ENCODE assay signal across 11 cellular contexts in the genomic region with DNA sequence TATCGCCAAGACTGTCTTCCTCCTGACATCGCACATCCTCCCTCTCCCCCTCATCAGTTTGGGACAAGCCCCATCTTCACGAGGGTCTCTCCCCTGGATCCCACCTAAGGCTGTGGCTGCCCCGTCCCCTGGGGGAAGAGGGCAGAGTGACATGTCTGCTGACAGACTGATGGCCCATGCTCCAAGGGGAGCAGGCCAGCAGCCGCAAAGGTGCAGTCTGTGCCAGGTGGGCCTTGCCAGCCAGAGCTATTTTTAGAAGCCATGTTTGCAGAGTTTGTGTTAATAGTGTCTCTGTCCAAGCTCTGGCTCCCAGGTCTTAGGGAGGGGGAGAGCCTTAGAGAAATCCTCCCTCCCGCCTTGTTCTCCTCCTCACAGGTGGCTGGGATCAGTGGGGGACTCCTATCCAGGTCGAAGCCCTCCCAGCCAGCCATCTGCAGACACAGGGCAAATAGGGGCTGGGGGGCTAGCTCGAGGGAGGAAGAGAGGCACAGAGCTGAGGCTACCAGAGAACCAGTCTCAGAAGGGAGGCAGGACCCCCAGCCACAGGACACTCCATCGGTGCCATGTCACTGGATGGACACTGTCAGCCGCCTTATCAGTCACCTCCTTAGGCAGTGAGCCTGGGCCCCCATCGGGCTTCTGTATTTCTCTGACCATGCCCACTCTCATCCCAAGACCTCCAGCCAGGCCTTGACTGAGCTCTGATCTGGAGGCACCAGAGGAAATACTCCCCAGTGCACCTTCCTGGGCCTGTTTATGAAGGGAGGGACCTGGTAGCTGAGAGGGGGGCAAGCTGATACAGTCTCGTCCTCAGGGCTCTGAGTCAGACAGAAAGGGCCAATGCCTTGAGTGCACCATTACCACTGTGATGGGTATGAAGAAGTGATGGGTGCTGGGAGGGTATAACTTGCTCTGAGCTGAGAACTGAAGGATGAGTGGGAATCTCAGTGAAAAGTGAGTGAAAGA. TPM values are rescaled to one million over a fixed set of nuclear protein-coding genes. Genes with fewer than 3 reads are reported as not detected.
DNase-seq lines count a peak whose midpoint lies in the region; ATAC-seq and TF ChIP-seq lines count a peak whose summit lies in the region.
"Had no signal": no experiment of that assay in that cellular context is flagged by ENCODE, and none has a peak within 500 bp of the region (broad histone marks: within the 10 kb centered on the region; RNA-seq: fewer than 3 reads in every experiment).

No MANE protein-coding gene starts in this region.

- peaks cover 0 to 64% (median 12%) of the 10 kb centered on the region in 3 donors for H3K4me1 ChIP-seq in gastroesophageal sphincter
- peaks cover 10% of the 10 kb centered on the region for H3K4me1 ChIP-seq in prostate gland (replicated peaks)
- H3K4me1 ChIP-seq in BE2C, result no peaks in the 10 kb centered on the region; the same call in 1 of the 2 replicates
- H3K4me1 ChIP-seq in GM23338 (ENCODE audit: insufficient read depth), result no peaks in the 10 kb centered on the region

- peaks cover 6% of the 10 kb centered on the region; the same call in 2 of the 3 replicates for H3K4me1 Mint-ChIP-seq in GM23338
- H3K4me1 Mint-ChIP-seq: activated naive CD4-positive, alpha-beta T cell treated with anti-CD3 and anti-CD28 coated beads, Interleukin-2, amount 50 U/mL, for 24 hours had no signal

- no peak for TF ChIP-seq POLR2A in gastroesophageal sphincter (IDR thresholded peaks at IDR 0.05)
- no peak for TF ChIP-seq POLR2A in prostate gland (IDR thresholded peaks at IDR 0.05)

- no peak overlapping the region for H3K4me2 ChIP-seq in GM23338

- H3K27ac ChIP-seq in gastroesophageal sphincter (peak overlapping the region in 3 of 4 donors; percentile 74 to 80 (median 77)), prostate gland (peak overlapping the region; percentile 41 to 76), GM23338 (ENCODE audit: low read depth) (no peak overlapping the region)

- WGBS in gastroesophageal sphincter (ENCODE audit: low coverage in 1 of 2), 2 donors, result 71% methylated on average over 5 of the region's 12 CpGs; no CpG with 5 or more reads in 1 of the 2 donors
- 44% methylated on average over 12 of the region's 12 CpGs for WGBS in prostate gland

- no peak overlapping the region for H3K27ac Mint-ChIP-seq in GM23338
- H3K27ac Mint-ChIP-seq: activated naive CD4-positive, alpha-beta T cell treated with anti-CD3 and anti-CD28 coated beads, Interleukin-2, amount 50 U/mL, for 24 hours had no signal

- H3K79me2 ChIP-seq in GM23338 (replicated peaks; ENCODE audit: insufficient read depth), result no peaks in the 10 kb centered on the region

- peaks cover 14% of the 10 kb centered on the region for H3K27me3 Mint-ChIP-seq in GM23338 (ENCODE audit: insufficient read depth, low read depth, poor library complexity)

- no peak for TF ChIP-seq CTCF in gastroesophageal sphincter (IDR thresholded peaks at IDR 0.05)
- TF ChIP-seq CTCF in prostate gland (IDR thresholded peaks at IDR 0.05), result no peak
- no peak for TF ChIP-seq CTCF in BE2C (IDR thresholded peaks at IDR 0.05; ENCODE audit: low read depth, low read length)
- TF ChIP-seq CTCF in GM23338 (conservative IDR thresholded peaks at IDR 0.05; ENCODE audit: low read depth in 2 of 2), result no peak

- no peaks in the 10 kb centered on the region; the same call in 1 of the 2 replicates for H4K20me1 ChIP-seq in GM23338 (replicated peaks; ENCODE audit: insufficient read depth)

- TF ChIP-seq EP300 in gastroesophageal sphincter (IDR thresholded peaks at IDR 0.05), result no peak

- no peak overlapping the region for H2AFZ ChIP-seq in GM23338

- DNase-seq in EH (ENCODE audit: low read depth) (peak; percentile 51), NCI-H69 (lab: John Stamatoyannopoulos, UW) (peak; percentile 81), prostate gland (ENCODE audit: low spot score) (peak; percentile 85), BE2C (no peak), kidney tubule cell (ENCODE audit: low spot score) (no peak), GM23338 (ENCODE audit: low spot score) (no peak)

- H3K36me3 ChIP-seq in gastroesophageal sphincter (no peaks in the 10 kb centered on the region), prostate gland (no peaks in the 10 kb centered on the region), BE2C (no peaks in the 10 kb centered on the region), GM23338 (ENCODE audit: insufficient read depth) (no peaks in the 10 kb centered on the region)
- H3K36me3 ChIP-seq: Peyer's patch had no signal

- ATAC-seq in gastroesophageal sphincter (peak; percentile 63), GM21528 (IDR thresholded peaks at IDR 0.05; ENCODE audit: low FRiP score, unreplicated experiment) (no peak), GM23338 (no peak)

- H3K9me3 Mint-ChIP-seq in GM23338, result no peaks in the 10 kb centered on the region; the same call in 2 of the 3 replicates
- H3K9me3 Mint-ChIP-seq: activated naive CD4-positive, alpha-beta T cell treated with anti-CD3 and anti-CD28 coated beads, Interleukin-2, amount 50 U/mL, for 24 hours had no signal

- H3K4me3 Mint-ChIP-seq in GM23338, result no peak overlapping the region
- H3K4me3 Mint-ChIP-seq: activated naive CD4-positive, alpha-beta T cell treated with anti-CD3 and anti-CD28 coated beads, Interleukin-2, amount 50 U/mL, for 24 hours had no signal

- no peaks in the 10 kb centered on the region; the same call in 2 of the 3 replicates for H3K36me3 Mint-ChIP-seq in GM23338 (ENCODE audit: low read depth)
- H3K36me3 Mint-ChIP-seq: activated naive CD4-positive, alpha-beta T cell treated with anti-CD3 and anti-CD28 coated beads, Interleukin-2, amount 50 U/mL, for 24 hours had no signal

- no peaks in the 10 kb centered on the region for H3K9me3 ChIP-seq in gastroesophageal sphincter
- no peaks in the 10 kb centered on the region for H3K9me3 ChIP-seq in prostate gland
- H3K9me3 ChIP-seq in BE2C, result no peaks in the 10 kb centered on the region
- H3K9me3 ChIP-seq: Peyer's patch had no signal

- H3F3A ChIP-seq in GM23338 (replicated peaks; ENCODE audit: low read depth), result no peaks in the 10 kb centered on the region

- H3K27me3 ChIP-seq in gastroesophageal sphincter (no peaks in the 10 kb centered on the region), prostate gland (replicated peaks; ENCODE audit: insufficient read depth) (no peaks in the 10 kb centered on the region), BE2C (no peaks in the 10 kb centered on the region), GM23338 (ENCODE audit: insufficient read depth) (peaks cover 11% of the 10 kb centered on the region)
- H3K27me3 ChIP-seq: Peyer's patch had no signal

- H3K4me3 ChIP-seq in gastroesophageal sphincter (no peak overlapping the region), prostate gland (no peak overlapping the region), BE2C (ENCODE audit: low read depth, low read length) (no peak overlapping the region), GM23338 (no peak overlapping the region)

- intact Hi-C loops in prostate gland (cut with DNase I), result loop anchor here (5.0 kb wide), 2 partner anchors 35 to 70 kb away; no protein-coding TSS in a partner anchor

- H3K9me2 ChIP-seq in GM23338 (ENCODE audit: insufficient read depth), result no peaks in the 10 kb centered on the region

TF ChIP-seq in GM23338, 12 proteins besides CTCF, POLR2A, EP300 and RAD21:
- TF ChIP-seq CREB1 (CRISPR knock-in tag; IDR thresholded peaks at IDR 0.05; ENCODE audit: low read depth) (no peak), JUNB (IDR thresholded peaks at IDR 0.05; ENCODE audit: unreplicated experiment) (no peak), ZNF331 (CRISPR knock-in tag; IDR thresholded peaks at IDR 0.05; ENCODE audit: low read depth) (no peak)

RNA-seq across cellular contexts. Expression of gene CHRDL2, which starts 49.3 kb away (rescaled TPM):
- total RNA-seq in gastroesophageal sphincter, result 10 to 100 TPM in 1 of 4 donors, 1 to 10 TPM in 2, not detected in 1; 1.5 to 13.6 (median 1.7) TPM
- total RNA-seq in prostate gland, result 1 to 10 TPM in 1 of 2 donors, under 1 TPM in 1; 0.09 to 9.1 TPM
- polyA plus RNA-seq in BE2C (2012; ENCODE audit: insufficient read depth, insufficient read length, low read depth), result not detected
- 0.16 and 0.21 TPM in 2 replicates for total RNA-seq in GM23338 (2014; rRNA removed; shearing (Covaris generic))
- polyA plus RNA-seq in GM23338 (2016; fragmentation: Nextera tagmentation; extraction: Ambion mirVana), result 0.38 TPM in 1 of 2 replicates, not detected in the other
- total RNA-seq: MCF 10A, Peyer's patch had no signal

Comparison
In these comparisons a context has a peak if more than half of its experiments do, and no peak if none do; other contexts are left out.
1. DNase-seq: peak in EH (single experiment), NCI-H69 (single experiment) and prostate gland (single experiment); none in BE2C (single experiment), kidney tubule cell (single experiment) and GM23338 (single experiment).